In the genomic region with DNA sequence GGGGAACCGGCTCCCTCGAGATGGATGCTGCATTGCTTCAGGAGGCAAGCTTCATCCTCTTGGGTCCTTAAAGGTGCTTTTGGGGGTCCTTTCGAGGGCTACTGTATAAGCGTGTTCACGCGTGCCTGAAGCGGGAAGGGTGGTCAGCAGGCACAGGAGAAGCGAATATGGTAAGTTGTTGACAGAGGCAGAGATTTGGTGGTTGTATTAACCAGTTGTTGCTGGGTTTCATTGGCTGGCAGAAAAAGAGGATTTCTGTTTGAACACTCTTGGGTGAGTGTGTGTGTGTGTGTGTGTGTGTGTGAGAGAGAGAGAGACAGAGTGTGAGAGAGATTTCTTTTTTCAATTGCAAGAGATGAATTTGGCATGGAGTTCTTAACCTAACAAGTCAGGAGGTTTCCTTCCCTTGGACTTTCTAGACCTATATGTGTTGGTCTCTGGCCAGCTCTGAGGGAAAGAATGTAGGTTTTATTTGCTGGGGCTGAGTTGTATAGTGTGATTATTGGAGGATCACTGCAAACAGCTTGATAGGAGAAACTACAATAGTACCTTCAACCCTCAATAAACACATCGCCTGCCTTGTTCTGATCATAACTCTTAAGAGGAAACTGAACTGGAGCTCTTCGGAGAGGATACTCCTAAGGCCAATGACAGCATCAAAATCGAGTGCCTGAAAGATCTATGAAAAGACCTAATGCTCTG, we compare ENCODE assay signal across 8 cellular contexts. TPM values are rescaled to one million over a fixed set of nuclear protein-coding genes. Genes with fewer than 3 reads are reported as not detected.
DNase-seq lines count a peak whose midpoint lies in the region; ATAC-seq, FAIRE-seq and TF ChIP-seq lines count a peak whose summit lies in the region.

No MANE protein-coding gene starts in this region.

- H4K8ac ChIP-seq in mesenchymal stem cell (ENCODE audit: low read length) = no peak overlapping the region

- H3K4me2 ChIP-seq in mesenchymal stem cell (ENCODE audit: low read length, poor library complexity, severe bottlenecking) = peak overlapping the region; percentile 69

- no peak for FAIRE-seq in bronchial epithelial cell (lab: Jason Lieb, UNC)

- no peak overlapping the region for H3K23ac ChIP-seq in mesenchymal stem cell (ENCODE audit: low read length in 2 of 2)

- intact Hi-C loops in heart left ventricle (cut with DNase I) (loop anchor here (1.0 to 10.0 kb wide), 9 partner anchors 66 to 331 kb away; a partner anchor contains a TSS), Right ventricle myocardium superior (cut with DNase I) (loop anchor here (5.0 to 10.0 kb wide), 2 partner anchors 139 to 318 kb away; no protein-coding TSS in a partner anchor), vagina (cut with DNase I) (no loop called here)

- H3K36me3 ChIP-seq in heart left ventricle (no peaks in the 10 kb centered on the region), bronchial epithelial cell (ENCODE audit: control insufficient read depth, insufficient read depth, low read length) (no peaks in the 10 kb centered on the region), mesenchymal stem cell (ENCODE audit: control insufficient read depth in 1 of 2, insufficient read depth in 2 of 2, low read depth in 1 of 2, low read length in 2 of 2) (no peaks in the 10 kb centered on the region), vagina (no peaks in the 10 kb centered on the region)

- no peaks in the 10 kb centered on the region for H3K27me3 ChIP-seq in heart left ventricle
- H3K27me3 ChIP-seq in bronchial epithelial cell (ENCODE audit: control insufficient read depth, insufficient read depth, low read length) = no peaks in the 10 kb centered on the region
- H3K27me3 ChIP-seq in mesenchymal stem cell (ENCODE audit: control insufficient read depth in 1 of 2, insufficient read depth in 1 of 2, low read length in 2 of 2) = no peaks in the 10 kb centered on the region
- H3K27me3 ChIP-seq in vagina = no peaks in the 10 kb centered on the region

- WGBS in heart left ventricle, 4 donors = 6 to 9% (median 8%) methylated on average over 11 of the region's 11 CpGs
- WGBS in mesenchymal stem cell = 19% methylated on average over 11 of the region's 11 CpGs

- no peak overlapping the region for H2BK12ac ChIP-seq in mesenchymal stem cell (ENCODE audit: low read length in 2 of 2)

- no peak overlapping the region for H3K14ac ChIP-seq in mesenchymal stem cell (ENCODE audit: low read length in 2 of 2)

- H3K79me1 ChIP-seq in mesenchymal stem cell (replicated peaks; ENCODE audit: low read length, poor library complexity, severe bottlenecking) = peaks cover 2% of the 10 kb centered on the region

- H3K9me3 ChIP-seq in heart left ventricle (no peaks in the 10 kb centered on the region), mesenchymal stem cell (ENCODE audit: control insufficient read depth, low read length) (no peaks in the 10 kb centered on the region), vagina (no peaks in the 10 kb centered on the region)

- H3K4me1 ChIP-seq in heart left ventricle (peaks cover 0 to 33% (median 21%) of the 10 kb centered on the region in 12 donors), mesenchymal stem cell (ENCODE audit: control insufficient read depth, insufficient read depth, low read depth, low read length) (peaks cover 9% of the 10 kb centered on the region), vagina (peaks cover 36% of the 10 kb centered on the region)

- ATAC-seq in heart left ventricle (no peak), Right ventricle myocardium superior (ENCODE audit: poor library complexity) (no peak), HG02798 (IDR thresholded peaks at IDR 0.05; ENCODE audit: poor library complexity, unreplicated experiment) (no peak)

- peak overlapping the region; percentile 76 to 98 for H3K18ac ChIP-seq in mesenchymal stem cell (ENCODE audit: low read depth in 1 of 2, low read length in 2 of 2)

- peak overlapping the region; percentile 3 for H2BK5ac ChIP-seq in mesenchymal stem cell (ENCODE audit: low read depth, low read length, poor library complexity, severe bottlenecking)

- no peak for TF ChIP-seq CTCF in heart left ventricle (IDR thresholded peaks at IDR 0.05)
- no peak for TF ChIP-seq CTCF in NB4 (IDR thresholded peaks at IDR 0.05; ENCODE audit: low read depth, low read length)
- no peak for TF ChIP-seq CTCF in bronchial epithelial cell (IDR thresholded peaks at IDR 0.05; ENCODE audit: insufficient read depth, low read length, severe bottlenecking)
- TF ChIP-seq CTCF in vagina (IDR thresholded peaks at IDR 0.05) = no peak

- no peak overlapping the region for H2AK5ac ChIP-seq in mesenchymal stem cell (ENCODE audit: low read length, severe bottlenecking)

- H3K27ac ChIP-seq in heart left ventricle = peak overlapping the region; percentile 83 to 96 (median 93)
- no peak overlapping the region for H3K27ac ChIP-seq in mesenchymal stem cell (ENCODE audit: low read length, poor library complexity, severe bottlenecking)
- H3K27ac ChIP-seq in vagina = peak overlapping the region; percentile 92

- H4K91ac ChIP-seq in mesenchymal stem cell (ENCODE audit: low read length) = no peak overlapping the region

- DNase-seq in heart left ventricle (no peak), Right ventricle myocardium superior (no peak), NB4 (ENCODE audit: low read depth) (peak; percentile 36), bronchial epithelial cell (ENCODE audit: low read depth) (peak; percentile 29), mesenchymal stem cell (peak; percentile 46), vagina (ENCODE audit: extremely low spot score in 2 of 2) (no peak), NCI-H1092 treated with DMSO at 0.1 percent for 48 hours (lab: John Stamatoyannopoulos, UW) (no peak)

- TF ChIP-seq POLR2A in heart left ventricle (IDR thresholded peaks at IDR 0.05) (no peak), NB4 (IDR thresholded peaks at IDR 0.05; ENCODE audit: extremely low read depth, insufficient read length) (no peak), vagina (IDR thresholded peaks at IDR 0.05) (no peak)

- H2BK120ac ChIP-seq in mesenchymal stem cell (ENCODE audit: low read depth, low read length) = no peak overlapping the region

- H2AFZ ChIP-seq in mesenchymal stem cell (ENCODE audit: low read depth, low read length) = peak overlapping the region; percentile 94

- peak overlapping the region in 1 of 2 experiments; percentile 73 for H3K4ac ChIP-seq in mesenchymal stem cell (ENCODE audit: low read depth in 1 of 2, low read length in 2 of 2)

- no peak overlapping the region for H2BK15ac ChIP-seq in mesenchymal stem cell (ENCODE audit: low read depth, poor library complexity, severe bottlenecking)

- peak overlapping the region; percentile 71 to 97 (median 85) for H3K4me3 ChIP-seq in heart left ventricle
- H3K4me3 ChIP-seq in NB4 (ENCODE audit: low read depth, low read length) = peak overlapping the region; percentile 79
- peak overlapping the region; percentile 67 for H3K4me3 ChIP-seq in bronchial epithelial cell (ENCODE audit: low read depth, low read length)
- peak overlapping the region; percentile 90 to 96 for H3K4me3 ChIP-seq in mesenchymal stem cell (ENCODE audit: insufficient read depth in 1 of 2, low read depth in 1 of 2, low read length in 2 of 2)
- peak overlapping the region; percentile 79 to 85 for H3K4me3 ChIP-seq in vagina

- H3K9ac ChIP-seq in mesenchymal stem cell (ENCODE audit: low read length) = peak overlapping the region; percentile 94

RNA-seq across cellular contexts. Expression of a gene that starts 1.1 kb away (rescaled TPM):
- total RNA-seq in heart left ventricle = 10 to 100 TPM; 11.4 to 16.9 (median 13.7) TPM
- 10 to 100 TPM; 11.5 to 13.4 TPM for polyA plus RNA-seq in heart left ventricle
- total RNA-seq in Right ventricle myocardium superior = 11.3 TPM
- total RNA-seq in bronchial epithelial cell = 38.7 and 39.4 TPM in 2 replicates
- polyA plus RNA-seq in mesenchymal stem cell (2013, experiment 1 of 2) = 17.3 TPM
- 17.6 TPM for polyA plus RNA-seq in mesenchymal stem cell (2013, experiment 2 of 2)
- 44.7 TPM for total RNA-seq in vagina

Comparison
In these comparisons a context has a peak if more than half of its experiments do, and no peak if none do; other contexts are left out.
1. DNase-seq: peak in NB4 (single experiment), bronchial epithelial cell (single experiment) and mesenchymal stem cell (single experiment); none in heart left ventricle (0 of 5), Right ventricle myocardium superior (single experiment), vagina (0 of 2) and NCI-H1092 treated with DMSO at 0.1 percent for 48 hours (single experiment).
2. Peak in every context shown above with its lines, with median percentiles within 50 percentile points of each other: H3K4me3 ChIP-seq.